In the genomic region with DNA sequence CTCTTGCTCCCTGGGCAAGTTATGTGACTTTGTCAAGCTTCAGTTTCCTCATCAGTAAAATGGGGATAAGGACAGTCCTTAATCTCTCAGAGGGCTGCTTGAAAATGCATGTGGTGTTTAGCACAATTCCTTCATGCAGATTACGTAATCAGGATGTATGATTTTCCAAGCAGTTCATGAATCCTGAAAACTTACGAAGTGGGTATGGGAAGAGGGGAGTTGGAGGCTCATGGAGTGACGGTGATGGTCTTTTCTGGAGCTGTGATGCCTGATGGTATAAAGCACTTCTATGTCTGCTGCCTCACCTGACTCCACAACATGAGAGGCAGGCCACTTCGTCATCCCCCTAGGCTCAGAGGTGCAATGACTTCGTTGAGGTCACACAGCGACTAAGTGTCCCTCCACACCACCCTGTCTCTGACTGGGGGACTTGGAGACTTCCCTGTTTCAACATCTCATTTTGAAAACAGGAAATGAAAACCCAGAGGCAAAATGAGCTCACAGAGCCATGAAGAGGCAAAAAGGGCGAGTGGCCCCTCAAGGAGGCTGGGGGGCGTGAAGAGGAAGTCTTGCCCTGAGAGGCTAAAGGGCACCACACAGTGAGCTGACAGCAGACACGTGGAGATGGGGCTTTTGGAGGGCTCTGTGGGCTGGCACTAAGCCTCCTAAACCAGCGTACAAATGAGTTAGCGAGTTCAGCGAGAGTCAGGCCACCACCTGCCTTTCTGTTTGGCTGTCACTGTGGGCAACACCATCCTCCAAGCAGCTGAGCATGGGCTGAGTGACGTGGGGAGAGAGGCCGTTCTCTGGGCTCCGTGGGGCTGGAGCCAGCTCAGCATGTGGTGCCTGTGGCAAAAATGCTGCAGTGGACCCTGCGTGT, we compare ENCODE assay signal across 8 cellular contexts. TPM values are rescaled to one million over a fixed set of nuclear protein-coding genes. Genes with fewer than 3 reads are reported as not detected.
DNase-seq lines count a peak whose midpoint lies in the region; ATAC-seq and TF ChIP-seq lines count a peak whose summit lies in the region.

No MANE protein-coding gene starts in this region.

- POLR2A ChIA-PET in activated B cell treated with CpG ODN at 0.5 μM for 24 hours (lab: Charles Lee) = interaction anchor here (0.6 to 7.2 kb wide), 25 partner anchors 9 to 1119 kb away, joined by 3 to 215 read pairs (median 6); a partner anchor contains a TSS
- POLR2A ChIA-PET in naive thymus-derived CD8-positive, alpha-beta T cell (lab: Charles Lee) = no interaction called here

- H3K27ac Mint-ChIP-seq in activated B cell treated with CpG ODN at 0.5 μM for 24 hours (peak overlapping the region; percentile 96), mesothelial cell of epicardium (no peak overlapping the region)
- peak overlapping the region in 7 of 10 donors; percentile 11 to 93 (median 70) for H3K27ac Mint-ChIP-seq in naive thymus-derived CD8-positive, alpha-beta T cell

- ATAC-seq in Right ventricle myocardium inferior (peak; percentile 61), HG03097 (IDR thresholded peaks at IDR 0.05; ENCODE audit: low FRiP score, unreplicated experiment) (peak; percentile 64), activated B cell treated with CpG ODN at 0.5 μM for 24 hours (ENCODE audit: low read depth) (peak; percentile 88)
- ATAC-seq in naive thymus-derived CD8-positive, alpha-beta T cell = peak; percentile 66 to 85

- TF ChIP-seq CTCF in activated B cell treated with CpG ODN at 0.5 μM for 24 hours (IDR thresholded peaks at IDR 0.05) (no peak), mesothelial cell of epicardium (IDR thresholded peaks at IDR 0.05; ENCODE audit: unreplicated experiment) (no peak)

- DNase-seq in Right ventricle myocardium inferior (ENCODE audit: missing footprints) (peak; percentile 76), cardiac septum (ENCODE audit: low spot score) (no peak), activated B cell treated with CpG ODN at 0.5 μM for 24 hours (peak; percentile 76), OCI-M2 (lab: John Stamatoyannopoulos, UW; ENCODE audit: unreplicated experiment) (no peak), mesothelial cell of epicardium (ENCODE audit: low spot score in 2 of 2, unreplicated experiment in 2 of 2) (no peak), HT-29 (ENCODE audit: low spot score) (no peak)
- DNase-seq in naive thymus-derived CD8-positive, alpha-beta T cell = peak in 3 of 10 donors; percentile 6 to 71 (median 46)

- H3K9me3 Mint-ChIP-seq in activated B cell treated with CpG ODN at 0.5 μM for 24 hours (no peaks in the 10 kb centered on the region), mesothelial cell of epicardium (no peaks in the 10 kb centered on the region)
- H3K9me3 Mint-ChIP-seq in naive thymus-derived CD8-positive, alpha-beta T cell = no peaks in the 10 kb centered on the region

- H3K4me1 Mint-ChIP-seq in activated B cell treated with CpG ODN at 0.5 μM for 24 hours (peaks cover 42% of the 10 kb centered on the region), mesothelial cell of epicardium (no peaks in the 10 kb centered on the region)
- H3K4me1 Mint-ChIP-seq in naive thymus-derived CD8-positive, alpha-beta T cell = peaks cover 9 to 28% (median 12%) of the 10 kb centered on the region in 4 donors

- H3K4me3 Mint-ChIP-seq in activated B cell treated with CpG ODN at 0.5 μM for 24 hours (peak overlapping the region; percentile 82), mesothelial cell of epicardium (no peak overlapping the region)
- H3K4me3 Mint-ChIP-seq in naive thymus-derived CD8-positive, alpha-beta T cell = peak overlapping the region in 1 of 10 donors; percentile 53

- intact Hi-C loops in Right ventricle myocardium inferior (cut with DNase I) = no loop called here
- intact Hi-C loops in cardiac septum (cut with DNase I) = no loop called here
- intact Hi-C loops in activated B cell treated with CpG ODN at 0.5 μM for 24 hours (cut with micrococcal nuclease) = loop anchor here (1.0 to 5.0 kb wide), 11 partner anchors 11 to 1119 kb away; a partner anchor contains a TSS

- CTCF ChIA-PET in activated B cell treated with CpG ODN at 0.5 μM for 24 hours (lab: Charles Lee) = interaction anchor here (0.9 to 4.2 kb wide), 15 partner anchors 10 to 174 kb away, joined by 3 to 118 read pairs (median 6); a partner anchor contains a TSS

- no peaks in the 10 kb centered on the region for H3K27me3 Mint-ChIP-seq in activated B cell treated with CpG ODN at 0.5 μM for 24 hours
- H3K27me3 Mint-ChIP-seq in naive thymus-derived CD8-positive, alpha-beta T cell = no peaks in the 10 kb centered on the region
- no peaks in the 10 kb centered on the region for H3K27me3 Mint-ChIP-seq in mesothelial cell of epicardium (ENCODE audit: low read depth)

- peaks cover 84% of the 10 kb centered on the region for H3K36me3 Mint-ChIP-seq in activated B cell treated with CpG ODN at 0.5 μM for 24 hours (ENCODE audit: low read depth)
- H3K36me3 Mint-ChIP-seq in naive thymus-derived CD8-positive, alpha-beta T cell = peaks cover 5 to 96% (median 33%) of the 10 kb centered on the region in 3 donors
- H3K36me3 Mint-ChIP-seq in mesothelial cell of epicardium = peaks cover 37% of the 10 kb centered on the region

RNA-seq across cellular contexts. Expression of a gene that starts 10.1 kb away (rescaled TPM):
- 13.6 TPM for total RNA-seq in Right ventricle myocardium inferior
- total RNA-seq in cardiac septum = 9.0 TPM
- total RNA-seq in activated B cell treated with CpG ODN at 0.5 μM for 24 hours = 176 and 178 TPM in 2 replicates
- total RNA-seq in naive thymus-derived CD8-positive, alpha-beta T cell = 10 to 100 TPM; 64.3 to 68.1 TPM
- 10 to 100 TPM; 22.3 to 25.6 (median 25.6) TPM for polyA plus RNA-seq in naive thymus-derived CD8-positive, alpha-beta T cell
- 50.5 to 59.7 TPM (median 52.1 TPM) in 3 replicates for total RNA-seq in mesothelial cell of epicardium
- 154 and 155 TPM in 2 replicates for total RNA-seq in HT-29 (2014; rRNA removed; shearing (Covaris generic))

RNA-seq across cellular contexts. Expression of a gene that starts 29.1 kb away (rescaled TPM):
- total RNA-seq in Right ventricle myocardium inferior (7.4 TPM), cardiac septum (17.3 TPM), activated B cell treated with CpG ODN at 0.5 μM for 24 hours (13.3 TPM in 2 replicates), mesothelial cell of epicardium (1.6 to 2.8 TPM (median 1.6 TPM) in 3 replicates)
- 1 to 10 TPM; 2.6 to 3.1 TPM for total RNA-seq in naive thymus-derived CD8-positive, alpha-beta T cell
- polyA plus RNA-seq in naive thymus-derived CD8-positive, alpha-beta T cell = under 1 TPM in 1 of 3 donors, not detected in 2; 0.65 TPM
- 14.9 and 21.6 TPM in 2 replicates for total RNA-seq in HT-29 (2014; rRNA removed; shearing (Covaris generic))

Comparison
In these comparisons a context has a peak if more than half of its experiments do, and no peak if none do; other contexts are left out.
1. DNase-seq: peak in Right ventricle myocardium inferior (single experiment) and activated B cell treated with CpG ODN at 0.5 μM for 24 hours (single experiment); none in cardiac septum (single experiment), OCI-M2 (single experiment), mesothelial cell of epicardium (0 of 2) and HT-29 (single experiment).
2. Peak in every context shown above with its lines, with median percentiles within 50 percentile points of each other: ATAC-seq.